Comparison of ENCODE assay signal across 14 cellular contexts in the genomic region with DNA sequence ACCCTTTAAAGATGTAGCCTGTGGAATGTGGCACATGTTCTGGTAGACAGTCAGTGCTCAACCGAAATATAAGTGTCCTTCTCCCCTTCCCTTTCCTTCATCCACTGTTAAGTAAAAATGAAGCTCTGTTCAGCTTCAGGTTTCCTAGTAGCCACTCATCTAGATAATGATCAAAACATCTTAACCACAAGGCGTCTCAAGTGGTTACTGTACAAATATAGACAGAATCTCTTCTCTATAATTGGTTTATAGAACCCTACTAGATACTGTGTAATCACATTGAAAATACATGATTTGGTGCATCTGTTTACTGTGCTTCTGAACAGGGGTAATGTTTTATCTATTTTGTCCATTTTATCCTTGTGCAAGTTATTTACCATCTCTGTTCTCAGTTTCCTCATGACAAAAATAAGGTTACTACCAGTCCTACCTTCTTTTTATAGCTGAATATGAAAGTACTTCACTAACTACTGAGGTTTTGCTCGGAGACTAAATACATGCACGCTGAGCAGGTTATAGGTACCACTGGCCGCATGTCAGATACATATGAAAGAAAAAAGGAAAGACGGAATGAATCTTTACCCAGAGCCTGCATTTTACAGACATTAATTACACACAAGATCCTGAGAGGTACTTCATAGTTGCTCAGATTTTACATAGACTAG. TPM values are rescaled to one million over a fixed set of nuclear protein-coding genes. Genes with fewer than 3 reads are reported as not detected.
DNase-seq lines count a peak whose midpoint lies in the region; ATAC-seq and TF ChIP-seq lines count a peak whose summit lies in the region.
"Had no signal": no experiment of that assay in that cellular context is flagged by ENCODE, and none has a peak within 500 bp of the region (broad histone marks: within the 10 kb centered on the region; RNA-seq: fewer than 3 reads in every experiment).

No MANE protein-coding gene starts in this region.

- peak overlapping the region; percentile 4; the same call in 1 of the 2 replicates for H3K4me3 ChIP-seq in GM12865 (ENCODE audit: low read depth, low read length)
- H3K4me3 ChIP-seq: body of pancreas, esophagus muscularis mucosa had no signal

- no peaks in the 10 kb centered on the region for H3K36me3 Mint-ChIP-seq in activated T-cell treated with anti-CD3 and anti-CD28 coated beads, Interleukin-2, amount 50 U/mL, for 4 hours (ENCODE audit: insufficient read depth)
- H3K36me3 Mint-ChIP-seq: CD4-positive, alpha-beta memory T cell had no signal

- H3K27me3 Mint-ChIP-seq in activated T-cell treated with anti-CD3 and anti-CD28 coated beads, Interleukin-2, amount 50 U/mL, for 4 hours (ENCODE audit: low read depth), result peaks cover 22% of the 10 kb centered on the region

- no peak overlapping the region for H3K4me3 Mint-ChIP-seq in activated T-cell treated with anti-CD3 and anti-CD28 coated beads, Interleukin-2, amount 50 U/mL, for 4 hours
- H3K4me3 Mint-ChIP-seq: CD4-positive, alpha-beta memory T cell had no signal

- ATAC-seq in GM19455 (IDR thresholded peaks at IDR 0.05; ENCODE audit: unreplicated experiment), result peak; percentile 81
- peak; percentile 73 for ATAC-seq in HG03025 (IDR thresholded peaks at IDR 0.05; ENCODE audit: low FRiP score, unreplicated experiment)
- ATAC-seq in activated T-cell treated with anti-CD3 and anti-CD28 coated beads, Interleukin-2, amount 50 U/mL, for 4 hours, result no peak
- ATAC-seq: body of pancreas had no signal

- DNase-seq in GM12865 (ENCODE audit: low read depth) (peak; percentile 76), NCI-H82 (lab: John Stamatoyannopoulos, UW) (peak; percentile 18), iPS-NIHi11 (ENCODE audit: low spot score) (no peak), MV-4-11 (lab: John Stamatoyannopoulos, UW) (no peak), NCI-H1694 treated with DMSO at 0.1 percent for 48 hours (lab: John Stamatoyannopoulos, UW) (no peak)
- DNase-seq in activated T-cell treated with anti-CD3 and anti-CD28 coated beads, Interleukin-2, amount 50 U/mL, for 4 hours, result no peak
- DNase-seq: body of pancreas; CD4-positive, alpha-beta memory T cell; nucleus accumbens; stimulated activated CD4-positive, alpha-beta T cell treated with anti-CD3 and anti-CD28 coated beads, Interleukin-2, amount 100 ng/mL, for 24 hours; SW 1271 had no signal

- H3K4me1 Mint-ChIP-seq in activated T-cell treated with anti-CD3 and anti-CD28 coated beads, Interleukin-2, amount 50 U/mL, for 4 hours (ENCODE audit: low read depth), result peaks cover 6% of the 10 kb centered on the region

- H3K9me3 Mint-ChIP-seq in activated T-cell treated with anti-CD3 and anti-CD28 coated beads, Interleukin-2, amount 50 U/mL, for 4 hours, result no peaks in the 10 kb centered on the region

- TF ChIP-seq CTCF in GM12865 (IDR thresholded peaks at IDR 0.05; ENCODE audit: insufficient read depth, low read depth, low read length, missing control alignments), result no peak

RNA-seq across cellular contexts. Expression of a gene that starts 20.3 kb away (rescaled TPM):
- total RNA-seq in activated T-cell treated with anti-CD3 and anti-CD28 coated beads, Interleukin-2, amount 50 U/mL, for 4 hours, result 10 to 100 TPM in 1 of 3 donors, 1 to 10 TPM in 2; 8.6 to 11.4 (median 9.6) TPM

Comparison
In these comparisons a context has a peak if more than half of its experiments do, and no peak if none do; other contexts are left out.
1. DNase-seq: peak in GM12865 (single experiment) and NCI-H82 (single experiment); none in iPS-NIHi11 (single experiment), MV-4-11 (single experiment), activated T-cell treated with anti-CD3 and anti-CD28 coated beads, Interleukin-2, amount 50 U/mL, for 4 hours (single experiment) and NCI-H1694 treated with DMSO at 0.1 percent for 48 hours (single experiment).
2. ATAC-seq: peak in GM19455 (single experiment) and HG03025 (single experiment); none in activated T-cell treated with anti-CD3 and anti-CD28 coated beads, Interleukin-2, amount 50 U/mL, for 4 hours (0 of 2).